Comparison of ENCODE assay signal across 8 cellular contexts in the genomic region with DNA sequence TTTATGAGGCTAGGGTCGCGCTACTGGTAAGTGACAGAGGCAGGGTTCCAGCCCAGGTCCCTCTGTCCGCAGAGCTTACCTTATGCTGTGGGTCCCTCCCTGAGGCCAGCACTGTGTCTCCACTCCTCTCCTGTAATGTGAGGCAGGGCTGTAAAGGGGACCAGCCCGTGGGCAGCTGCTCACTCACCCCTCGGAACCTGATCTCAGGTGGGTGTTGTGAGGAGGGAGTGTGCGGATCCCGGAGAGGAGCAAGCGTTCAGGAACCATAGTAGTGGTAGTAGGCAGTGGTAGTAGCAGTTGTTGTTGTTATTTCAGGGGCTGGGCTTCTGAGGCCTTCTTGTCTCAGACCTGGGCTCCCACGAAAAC. TPM values are rescaled to one million over a fixed set of nuclear protein-coding genes. Genes with fewer than 3 reads are reported as not detected.
DNase-seq lines count a peak whose midpoint lies in the region; ATAC-seq, FAIRE-seq and TF ChIP-seq lines count a peak whose summit lies in the region.

No MANE protein-coding gene starts in this region.

- no peak overlapping the region for H2AFZ ChIP-seq in SK-N-SH (ENCODE audit: low read depth)
- H2AFZ ChIP-seq in keratinocyte (ENCODE audit: control insufficient read depth, low read length), result no peak overlapping the region

- no peaks in the 10 kb centered on the region for H3K9me2 ChIP-seq in SK-N-SH

- H3K4me1 Mint-ChIP-seq in activated T-cell treated with anti-CD3 and anti-CD28 coated beads, Interleukin-2, amount 50 U/mL, for 24 hours (ENCODE audit: low read depth), result peaks cover 57% of the 10 kb centered on the region

- peak overlapping the region; percentile 99 for H3K27ac Mint-ChIP-seq in activated T-cell treated with anti-CD3 and anti-CD28 coated beads, Interleukin-2, amount 50 U/mL, for 24 hours

- H3K4me1 ChIP-seq in SK-N-SH (ENCODE audit: control insufficient read depth in 1 of 2, insufficient read depth in 2 of 2, low read depth in 1 of 2, low read length in 1 of 2) (peaks cover 70 to 72% of the 10 kb centered on the region in 2 experiments), keratinocyte (ENCODE audit: control insufficient read depth, extremely low read depth, insufficient read depth, low read length) (peaks cover 67% of the 10 kb centered on the region), stomach smooth muscle (ENCODE audit: control insufficient read depth, insufficient read depth, low read length) (peaks cover 86% of the 10 kb centered on the region)

- no peaks in the 10 kb centered on the region for H3K27me3 Mint-ChIP-seq in activated T-cell treated with anti-CD3 and anti-CD28 coated beads, Interleukin-2, amount 50 U/mL, for 24 hours

- CTCF ChIA-PET in SK-N-SH (lab: Yijun Ruan, JAX), result interaction anchor here (0.8 to 18.1 kb wide), 8 partner anchors 9 to 960 kb away, joined by 3 to 170 read pairs (median 3); a partner anchor contains a TSS
- CTCF ChIA-PET in GM10248 (lab: Yijun Ruan, JAX), result interaction anchor here (1.1 to 10.9 kb wide), 7 partner anchors 10 to 214 kb away, joined by 3 to 142 read pairs (median 8); a partner anchor contains a TSS

- no peak for TF ChIP-seq EP300 in SK-N-SH (IDR thresholded peaks at IDR 0.05; ENCODE audit: borderline replicate concordance in 1 of 2, low read depth in 1 of 2, low read length in 1 of 2)

- H3K4me2 ChIP-seq in SK-N-SH (peak overlapping the region; percentile 96), keratinocyte (ENCODE audit: control insufficient read depth, extremely low read depth, insufficient read depth, low read depth, low read length) (peak overlapping the region; percentile 96)

- no peak for DNase-seq in SK-N-SH
- no peak for DNase-seq in activated T-cell treated with anti-CD3 and anti-CD28 coated beads, Interleukin-2, amount 50 U/mL, for 24 hours
- DNase-seq in keratinocyte (ENCODE audit: low read depth, low spot score), result no peak
- DNase-seq in occipital lobe (lab: John Stamatoyannopoulos, UW), result no peak
- DNase-seq in GM10248 (ENCODE audit: extremely low spot score), result no peak
- DNase-seq in hippocampal formation (lab: John Stamatoyannopoulos, UW), result no peak

- H3K9me3 Mint-ChIP-seq in activated T-cell treated with anti-CD3 and anti-CD28 coated beads, Interleukin-2, amount 50 U/mL, for 24 hours, result no peaks in the 10 kb centered on the region

- H4K20me1 ChIP-seq in SK-N-SH (ENCODE audit: insufficient read depth) (no peaks in the 10 kb centered on the region), keratinocyte (ENCODE audit: control insufficient read depth, extremely low read depth, insufficient read depth, low read length) (peaks cover 12% of the 10 kb centered on the region)

- H3K4me3 Mint-ChIP-seq in activated T-cell treated with anti-CD3 and anti-CD28 coated beads, Interleukin-2, amount 50 U/mL, for 24 hours, result peak overlapping the region; percentile 97

- peaks cover 30% of the 10 kb centered on the region for H3F3A ChIP-seq in SK-N-SH (replicated peaks; ENCODE audit: insufficient read depth)

- H3K36me3 ChIP-seq in SK-N-SH (replicated peaks in 1 of 2; ENCODE audit: control insufficient read depth in 1 of 2, insufficient read depth in 2 of 2, low read length in 1 of 2) (peaks cover 5 to 22% of the 10 kb centered on the region in 2 experiments), keratinocyte (ENCODE audit: control insufficient read depth in 2 of 2, extremely low read depth in 1 of 2, insufficient read depth in 2 of 2, low read length in 2 of 2) (peaks cover 21 to 46% of the 10 kb centered on the region in 2 experiments), stomach smooth muscle (ENCODE audit: control insufficient read depth in 2 of 2, insufficient read depth in 2 of 2, low read length in 2 of 2) (peaks cover 14 to 17% of the 10 kb centered on the region in 2 donors)

- no peak for TF ChIP-seq CTCF in SK-N-SH (IDR thresholded peaks at IDR 0.05)
- no peak for TF ChIP-seq CTCF in keratinocyte (optimal IDR thresholded peaks at IDR 0.05 in 1 of 3, IDR thresholded peaks at IDR 0.05 in 1 of 3, conservative IDR thresholded peaks at IDR 0.05 in 1 of 3; ENCODE audit: extremely low read depth in 1 of 3, insufficient read depth in 2 of 3, low read length in 3 of 3)
- no peak for TF ChIP-seq CTCF in GM10248 (IDR thresholded peaks at IDR 0.05; ENCODE audit: control extremely low read depth, extremely low read depth, low read depth, missing control alignments)

- TF ChIP-seq RAD21 in SK-N-SH (IDR thresholded peaks at IDR 0.05; ENCODE audit: low read length), result no peak

- peak overlapping the region; percentile 71; the same call in 1 of the 2 replicates for H3K9ac ChIP-seq in SK-N-SH
- peak overlapping the region; percentile 99 for H3K9ac ChIP-seq in keratinocyte (ENCODE audit: control insufficient read depth, extremely low read depth, insufficient read depth, low read length)
- H3K9ac ChIP-seq in stomach smooth muscle (ENCODE audit: low read length in 2 of 2), result peak overlapping the region; percentile 81 to 87

- dilution Hi-C loops in keratinocyte (cut with MboI; ENCODE audit: extremely low pct_ligation_motif_present, low sequenced_read_pairs), result no loop called here

- no peak for FAIRE-seq in keratinocyte (lab: Jason Lieb, UNC)

- ATAC-seq in SK-N-SH treated with all-trans-retinoic acid at 6 μM for 48 hours, result no peak

- H3K27me3 ChIP-seq in SK-N-SH (ENCODE audit: insufficient read depth) (no peaks in the 10 kb centered on the region), keratinocyte (ENCODE audit: control insufficient read depth, extremely low read depth, insufficient read depth, low read length) (no peaks in the 10 kb centered on the region), stomach smooth muscle (ENCODE audit: control insufficient read depth in 1 of 2, insufficient read depth in 2 of 2, low read length in 2 of 2) (no peaks in the 10 kb centered on the region)

- 69% methylated on average over 8 of the region's 9 CpGs for WGBS in SK-N-SH (ENCODE audit: low lambda C conversion rate)

- H3K36me3 Mint-ChIP-seq in activated T-cell treated with anti-CD3 and anti-CD28 coated beads, Interleukin-2, amount 50 U/mL, for 24 hours (ENCODE audit: low read depth), result peaks cover 63% of the 10 kb centered on the region

- H3K9me3 ChIP-seq in SK-N-SH (no peaks in the 10 kb centered on the region), keratinocyte (ENCODE audit: control insufficient read depth, low read depth, low read length) (no peaks in the 10 kb centered on the region), stomach smooth muscle (ENCODE audit: control insufficient read depth in 2 of 2, low read length in 2 of 2) (no peaks in the 10 kb centered on the region)

- POLR2A ChIA-PET in SK-N-SH (lab: Yijun Ruan, JAX), result interaction anchor here (3.7 kb wide), 1 partner anchor 9 kb away, joined by 16 read pairs; no protein-coding TSS in a partner anchor
- POLR2A ChIA-PET in GM10248 (lab: Yijun Ruan, JAX), result interaction anchor here (0.6 to 6.0 kb wide), 8 partner anchors 10 to 484 kb away, joined by 3 to 112 read pairs (median 6); a partner anchor contains a TSS

- H3K9me1 ChIP-seq in keratinocyte (ENCODE audit: control insufficient read depth, extremely low read depth, insufficient read depth, low read length), result peaks cover 4% of the 10 kb centered on the region

- H3K27ac ChIP-seq in SK-N-SH (ENCODE audit: low read depth in 2 of 2, low read length in 1 of 2) (peak overlapping the region; percentile 92 to 96), keratinocyte (ENCODE audit: control insufficient read depth, insufficient read depth, low read length) (peak overlapping the region; percentile 99), stomach smooth muscle (ENCODE audit: low read length) (peak overlapping the region; percentile 96)

- H3K79me2 ChIP-seq in SK-N-SH (ENCODE audit: insufficient read depth) (peaks cover 70% of the 10 kb centered on the region), keratinocyte (ENCODE audit: control insufficient read depth, insufficient read depth, low read length) (peaks cover 67% of the 10 kb centered on the region)

- peak overlapping the region; percentile 82 to 94; a peak in 3 of 4 replicates for H3K4me3 ChIP-seq in SK-N-SH (ENCODE audit: low read depth in 2 of 2, low read length in 1 of 2)
- H3K4me3 ChIP-seq in keratinocyte (ENCODE audit: control insufficient read depth in 2 of 3, extremely low read depth in 1 of 3, insufficient read depth in 2 of 3, low read depth in 1 of 3, low read length in 3 of 3), result peak overlapping the region; percentile 57 to 99 (median 94)
- H3K4me3 ChIP-seq in stomach smooth muscle (ENCODE audit: low read length in 2 of 2), result peak overlapping the region; percentile 71 to 98

TF ChIP-seq in SK-N-SH, 30 proteins besides CTCF, POLR2A, EP300 and RAD21 (continues in another document):
- no peak for TF ChIP-seq EZH2phosphoT487 (IDR thresholded peaks at IDR 0.05; ENCODE audit: borderline replicate concordance, low read depth)
- no peak for TF ChIP-seq ELF1 (IDR thresholded peaks at IDR 0.05)
- TF ChIP-seq NRF1 (IDR thresholded peaks at IDR 0.05; ENCODE audit: low read depth, low read length), result no peak

TF ChIP-seq in SK-N-SH treated with all-trans-retinoic acid at 6 μM for 48 hours, 23 proteins besides CTCF, POLR2A, EP300 and RAD21 (continues in another document):
- TF ChIP-seq ZNF565 (CRISPR knock-in tag; conservative IDR thresholded peaks at IDR 0.05; ENCODE audit: low read depth), result no peak

RNA-seq across cellular contexts. Expression of a gene that starts 1.7 kb away (rescaled TPM):
- polyA plus RNA-seq in SK-N-SH (2012; rRNA removed) (7.4 and 8.9 TPM in 2 replicates), keratinocyte (17.5 to 55.5 TPM (median 24.4 TPM) in 3 replicates)
- polyA plus RNA-seq in SK-N-SH (2012; cell fraction: cytosol; rRNA removed), result 3.4 and 4.3 TPM in 2 replicates
- 24.6 and 24.8 TPM in 2 replicates for polyA plus RNA-seq in SK-N-SH (2012; cell fraction: nucleus; rRNA removed)
- 6.5 TPM for polyA plus RNA-seq in keratinocyte (2011; ENCODE audit: low read depth)
- polyA plus RNA-seq in keratinocyte (2011; cell fraction: cytosol; rRNA removed), result 13.2 and 25.4 TPM in 2 replicates
- polyA plus RNA-seq in keratinocyte (2011; cell fraction: nucleus; rRNA removed), result 80.2 and 112 TPM in 2 replicates
- polyA plus RNA-seq in keratinocyte (2012; ENCODE audit: low replicate concordance), result 12.7 and 22.0 TPM in 2 replicates
- 20.3 to 30.9 TPM (median 21.1 TPM) in 3 replicates for polyA minus RNA-seq in keratinocyte
- 23.2 TPM for polyA minus RNA-seq in keratinocyte (2011; cell fraction: cytosol; rRNA and poly(A)+ RNA removed)
- 45.8 and 47.0 TPM in 2 replicates for polyA minus RNA-seq in keratinocyte (2011; cell fraction: nucleus; rRNA and poly(A)+ RNA removed)
- 0.47 TPM for total RNA-seq in occipital lobe

RNA-seq across cellular contexts. Expression of a gene that starts 38.5 kb away (rescaled TPM):
- polyA plus RNA-seq in SK-N-SH (2012; rRNA removed) (47.2 and 60.5 TPM in 2 replicates), keratinocyte (38.9 to 51.9 TPM (median 49.3 TPM) in 3 replicates)
- polyA plus RNA-seq in SK-N-SH (2012; cell fraction: cytosol; rRNA removed), result 69.0 and 74.2 TPM in 2 replicates
- 25.1 and 39.1 TPM in 2 replicates for polyA plus RNA-seq in SK-N-SH (2012; cell fraction: nucleus; rRNA removed)
- polyA plus RNA-seq in keratinocyte (2011; ENCODE audit: low read depth), result 134 TPM
- 44.0 and 69.9 TPM in 2 replicates for polyA plus RNA-seq in keratinocyte (2011; cell fraction: cytosol; rRNA removed)
- polyA plus RNA-seq in keratinocyte (2011; cell fraction: nucleus; rRNA removed), result 38.9 and 49.7 TPM in 2 replicates
- 40.6 and 65.0 TPM in 2 replicates for polyA plus RNA-seq in keratinocyte (2012; ENCODE audit: low replicate concordance)
- 6.8 to 22.2 TPM (median 15.4 TPM) in 3 replicates for polyA minus RNA-seq in keratinocyte
- polyA minus RNA-seq in keratinocyte (2011; cell fraction: cytosol; rRNA and poly(A)+ RNA removed), result 25.9 TPM
- polyA minus RNA-seq in keratinocyte (2011; cell fraction: nucleus; rRNA and poly(A)+ RNA removed), result 12.2 and 14.7 TPM in 2 replicates
- 106 TPM for total RNA-seq in occipital lobe
